23 cellular contexts compared by ENCODE assay signal in the genomic region with DNA sequence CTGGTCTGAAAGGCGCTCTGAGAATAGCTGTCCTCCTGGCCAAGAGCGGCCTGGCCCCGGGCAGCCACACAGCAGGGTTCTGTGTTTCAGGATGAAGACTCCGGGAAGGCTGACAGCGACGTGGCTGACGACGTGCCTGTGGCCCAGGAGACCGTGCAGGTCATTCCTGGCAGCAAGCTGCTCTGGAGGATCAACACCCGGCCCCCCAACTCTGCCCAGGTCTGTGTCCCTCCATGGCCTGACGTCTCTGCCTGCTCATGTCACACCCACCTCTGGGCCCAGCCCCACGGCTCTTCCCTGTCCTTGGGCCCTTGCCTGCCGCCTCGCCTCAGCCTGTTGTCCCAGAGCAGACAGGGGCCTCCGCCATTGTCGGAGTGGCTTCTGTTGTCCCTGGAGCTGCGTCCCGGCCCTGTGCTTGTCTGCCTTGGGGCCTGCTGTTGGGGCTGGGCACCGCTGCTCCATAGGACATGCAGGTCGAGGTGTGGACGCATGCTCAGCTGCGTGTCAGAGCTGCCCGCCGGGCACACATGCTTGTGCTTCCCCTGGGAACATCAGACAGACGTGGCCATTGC. TPM values are rescaled to one million over a fixed set of nuclear protein-coding genes. Genes with fewer than 3 reads are reported as not detected.
DNase-seq lines count a peak whose midpoint lies in the region; ATAC-seq and TF ChIP-seq lines count a peak whose summit lies in the region.
"Had no signal": no experiment of that assay in that cellular context is flagged by ENCODE, and none has a peak within 500 bp of the region (broad histone marks: within the 10 kb centered on the region; RNA-seq: fewer than 3 reads in every experiment).

No MANE protein-coding gene starts in this region.

- WGBS in trophoblast cell (ENCODE audit: extremely low coverage, insufficient coverage, insufficient read length): no CpG with 5 or more reads among the region's 25 CpGs
- WGBS in transverse colon (ENCODE audit: low coverage in 1 of 2), 2 donors: 91 to 93% methylated on average over 3 to 25 of the region's 25 CpGs

- H3K79me1 ChIP-seq in trophoblast cell (ENCODE audit: low read length): no peaks in the 10 kb centered on the region

- H4K12ac ChIP-seq in trophoblast cell (ENCODE audit: low read depth, low read length): no peak overlapping the region

- in situ Hi-C loops in transverse colon (cut with MboI; ENCODE audit: low pct_ligation_motif_present in 1 of 4, low pct_unique_long_range_greater_than_20kb in 1 of 4, low sequenced_read_pairs in 3 of 4): no loop called here

- intact Hi-C loops in left ventricle myocardium superior (cut with micrococcal nuclease) (no loop called here), transverse colon (cut with DNase I; ENCODE audit: low total_unique reads) (no loop called here)

- H4K91ac ChIP-seq in trophoblast cell (ENCODE audit: low read depth, low read length): peak overlapping the region; percentile 45

- no peak for TF ChIP-seq POLR2A in transverse colon (IDR thresholded peaks at IDR 0.05)

- H2AK5ac ChIP-seq in trophoblast cell (ENCODE audit: low read length): no peak overlapping the region

- H2BK5ac ChIP-seq in trophoblast cell (ENCODE audit: low read depth, low read length, poor library complexity): no peak overlapping the region

- H3K9ac ChIP-seq in trophoblast cell (ENCODE audit: low read length): no peak overlapping the region
- H3K9ac ChIP-seq: KMS-11 had no signal

- H3K79me2 ChIP-seq in trophoblast cell (ENCODE audit: control insufficient read depth, insufficient read depth, low read length, poor library complexity): no peaks in the 10 kb centered on the region

- H2BK120ac ChIP-seq in trophoblast cell (ENCODE audit: insufficient read depth, low read length, poor library complexity): no peak overlapping the region

- H3K23ac ChIP-seq in trophoblast cell (ENCODE audit: low read length): no peak overlapping the region

- TF ChIP-seq EP300 in transverse colon (IDR thresholded peaks at IDR 0.05; ENCODE audit: low read depth): no peak

- H2BK12ac ChIP-seq in trophoblast cell (ENCODE audit: low read length): no peak overlapping the region

- H3K4me3 ChIP-seq in BE2C (ENCODE audit: low read depth, low read length) (no peak overlapping the region), trophoblast cell (ENCODE audit: low read depth, low read length) (peak overlapping the region; percentile 11), transverse colon (no peak overlapping the region)
- H3K4me3 ChIP-seq: A549, colonic mucosa, lung had no signal

- H3K4me2 ChIP-seq in trophoblast cell (ENCODE audit: low read length): no peak overlapping the region
- H3K4me2 ChIP-seq: A549, KMS-11 had no signal

- no peaks in the 10 kb centered on the region for H3K9me3 ChIP-seq in BE2C
- no peaks in the 10 kb centered on the region for H3K9me3 ChIP-seq in trophoblast cell (ENCODE audit: insufficient read depth, low read depth, low read length)
- H3K9me3 ChIP-seq in transverse colon: no peaks in the 10 kb centered on the region
- H3K9me3 ChIP-seq: A549, colonic mucosa had no signal

- H2AFZ ChIP-seq in trophoblast cell (ENCODE audit: insufficient read depth, low read length, poor library complexity): no peak overlapping the region

- H3K27ac ChIP-seq in trophoblast cell (ENCODE audit: low read depth, low read length) (peak overlapping the region; percentile 40), transverse colon (no peak overlapping the region)
- H3K27ac ChIP-seq: A549, colonic mucosa, KMS-11 had no signal

- H3K14ac ChIP-seq in trophoblast cell (ENCODE audit: low read length): peak overlapping the region; percentile 51

- H3K36me3 ChIP-seq in BE2C (peaks cover 5% of the 10 kb centered on the region), trophoblast cell (ENCODE audit: control insufficient read depth in 1 of 2, insufficient read depth in 2 of 2, low read length in 2 of 2) (peaks cover 46 to 51% of the 10 kb centered on the region in 2 experiments), transverse colon (peaks cover 0 to 32% (median 14%) of the 10 kb centered on the region in 4 donors)

- TF ChIP-seq CTCF in BE2C (IDR thresholded peaks at IDR 0.05; ENCODE audit: low read depth, low read length): no peak
- TF ChIP-seq CTCF in transverse colon (IDR thresholded peaks at IDR 0.05): no peak

- DNase-seq in BE2C (peak; percentile 83), cerebellum (ENCODE audit: low spot score) (peak; percentile 57), left ventricle myocardium superior (peak; percentile 70), trophoblast cell (no peak), hepatic stellate cell (ENCODE audit: low spot score) (no peak), transverse colon (no peak)
- DNase-seq: activated CD4-positive, alpha-beta T cell treated with anti-CD3 and anti-CD28 coated beads for 4 hours; CD4-positive, alpha-beta memory T cell; colonic mucosa; effector CD8-positive, alpha-beta T cell; NCI-H1417 treated with DMSO at 0.1 percent for 48 hours; NCI-H2081; NCI-H226; NCI-H748 treated with DMSO at 0.1 percent for 48 hours; SHP77 treated with DMSO at 0.1 percent for 48 hours; small intestine; stimulated activated naive CD4-positive, alpha-beta T cell had no signal

- H3K4ac ChIP-seq in trophoblast cell (ENCODE audit: low read depth, low read length): no peak overlapping the region

- peak overlapping the region; percentile 38 for H3K18ac ChIP-seq in trophoblast cell (ENCODE audit: low read length)

- no peaks in the 10 kb centered on the region for H3K27me3 ChIP-seq in BE2C
- no peaks in the 10 kb centered on the region for H3K27me3 ChIP-seq in trophoblast cell (ENCODE audit: insufficient read depth, low read length)
- H3K27me3 ChIP-seq in transverse colon: no peaks in the 10 kb centered on the region
- H3K27me3 ChIP-seq: colonic mucosa had no signal

- H4K8ac ChIP-seq in trophoblast cell (ENCODE audit: low read depth, low read length): no peak overlapping the region

- peak; percentile 52 for ATAC-seq in left ventricle myocardium superior
- no peak for ATAC-seq in GM21381 (IDR thresholded peaks at IDR 0.05; ENCODE audit: unreplicated experiment)
- no peak for ATAC-seq in activated CD4-positive, CD25-positive, alpha-beta regulatory T cell treated with anti-CD3 and anti-CD28 coated beads, Interleukin-2, amount 50 U/mL, for 24 hours
- ATAC-seq: A549, Panc1 had no signal

- peaks cover 11% of the 10 kb centered on the region for H3K4me1 ChIP-seq in BE2C
- H3K4me1 ChIP-seq in trophoblast cell (ENCODE audit: control insufficient read depth in 1 of 2, insufficient read depth in 2 of 2, low read length in 2 of 2): peaks cover 15 to 27% of the 10 kb centered on the region in 2 experiments
- H3K4me1 ChIP-seq in transverse colon: no peaks in the 10 kb centered on the region
- H3K4me1 ChIP-seq: A549, colonic mucosa had no signal

RNA-seq across cellular contexts. Expression of a gene that starts 16.2 kb away (rescaled TPM):
- polyA plus RNA-seq in BE2C (2012; ENCODE audit: insufficient read depth, insufficient read length, low read depth): 467 TPM
- 21.6 TPM for total RNA-seq in cerebellum
- total RNA-seq in left ventricle myocardium superior: 75.5 TPM
- polyA plus RNA-seq in trophoblast cell (2013): 164 and 175 TPM in 2 replicates
- 100 to 1,000 TPM in 3 of 4 donors, 10 to 100 TPM in 1; 41.8 to 126 (median 109) TPM for total RNA-seq in transverse colon

RNA-seq across cellular contexts. Expression of a gene that starts 48.3 kb away (rescaled TPM):
- 22.4 TPM for polyA plus RNA-seq in BE2C (2012; ENCODE audit: insufficient read depth, insufficient read length, low read depth)
- 40.3 TPM for total RNA-seq in cerebellum
- 60.0 TPM for total RNA-seq in left ventricle myocardium superior
- 57.6 and 60.3 TPM in 2 replicates for polyA plus RNA-seq in trophoblast cell (2013)
- total RNA-seq in transverse colon: 100 to 1,000 TPM in 1 of 4 donors, 10 to 100 TPM in 3; 36.2 to 101 (median 73.3) TPM

Comparison
In these comparisons a context has a peak if more than half of its experiments do, and no peak if none do; other contexts are left out.
1. DNase-seq: peak in BE2C (single experiment), cerebellum (single experiment) and left ventricle myocardium superior (single experiment); none in trophoblast cell (0 of 2), hepatic stellate cell (single experiment) and transverse colon (single experiment).